In the genomic region with DNA sequence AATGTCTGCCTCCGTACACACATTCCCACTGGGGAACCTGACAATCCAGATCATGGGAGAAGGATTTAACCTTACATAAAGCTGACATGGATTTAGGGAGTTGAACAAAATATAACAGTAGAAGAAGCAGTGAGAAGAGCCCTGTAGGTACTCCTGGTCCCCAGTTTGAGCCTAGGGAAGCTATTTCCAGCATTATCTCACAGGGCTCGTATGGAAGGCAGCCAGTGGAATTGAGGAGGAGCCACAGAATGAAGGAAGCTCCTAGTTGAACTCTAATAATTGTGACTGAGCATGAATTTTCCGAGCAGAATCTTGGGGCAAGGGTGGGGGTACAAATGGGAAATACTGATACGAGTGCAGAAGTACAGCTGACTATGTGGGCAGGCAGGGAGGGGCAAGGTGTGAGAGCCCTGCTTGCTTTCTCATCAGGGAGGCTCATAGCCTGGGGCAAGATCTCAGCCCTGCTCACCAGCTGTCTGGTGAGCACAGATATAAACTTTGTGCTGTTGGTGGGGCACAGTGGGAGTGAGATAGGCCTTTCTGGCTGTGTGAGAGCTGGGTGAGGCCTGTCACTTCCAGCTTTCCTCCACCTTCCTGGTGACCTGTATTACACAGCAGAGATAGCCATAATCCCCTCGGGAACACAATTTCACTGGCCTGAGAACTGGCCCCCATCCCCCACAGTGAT, we compare ENCODE assay signal across 1 cellular context.
TF ChIP-seq lines count a peak whose summit lies in the region.

No MANE protein-coding gene starts in this region.

TF ChIP-seq in WTC11, 78 proteins besides CTCF, POLR2A, EP300 and RAD21 (continued from another document):
- TF ChIP-seq CREM (CRISPR knock-in tag; IDR thresholded peaks at IDR 0.05) (no peak), SMAD4 (CRISPR knock-in tag; IDR thresholded peaks at IDR 0.05) (no peak), FOXP1 (CRISPR knock-in tag; IDR thresholded peaks at IDR 0.05; ENCODE audit: borderline replicate concordance) (no peak), JUN (CRISPR knock-in tag; IDR thresholded peaks at IDR 0.05) (no peak), ETV6 (CRISPR knock-in tag; IDR thresholded peaks at IDR 0.05) (no peak), AR (CRISPR knock-in tag; IDR thresholded peaks at IDR 0.05) (no peak)
